In the genomic region with DNA sequence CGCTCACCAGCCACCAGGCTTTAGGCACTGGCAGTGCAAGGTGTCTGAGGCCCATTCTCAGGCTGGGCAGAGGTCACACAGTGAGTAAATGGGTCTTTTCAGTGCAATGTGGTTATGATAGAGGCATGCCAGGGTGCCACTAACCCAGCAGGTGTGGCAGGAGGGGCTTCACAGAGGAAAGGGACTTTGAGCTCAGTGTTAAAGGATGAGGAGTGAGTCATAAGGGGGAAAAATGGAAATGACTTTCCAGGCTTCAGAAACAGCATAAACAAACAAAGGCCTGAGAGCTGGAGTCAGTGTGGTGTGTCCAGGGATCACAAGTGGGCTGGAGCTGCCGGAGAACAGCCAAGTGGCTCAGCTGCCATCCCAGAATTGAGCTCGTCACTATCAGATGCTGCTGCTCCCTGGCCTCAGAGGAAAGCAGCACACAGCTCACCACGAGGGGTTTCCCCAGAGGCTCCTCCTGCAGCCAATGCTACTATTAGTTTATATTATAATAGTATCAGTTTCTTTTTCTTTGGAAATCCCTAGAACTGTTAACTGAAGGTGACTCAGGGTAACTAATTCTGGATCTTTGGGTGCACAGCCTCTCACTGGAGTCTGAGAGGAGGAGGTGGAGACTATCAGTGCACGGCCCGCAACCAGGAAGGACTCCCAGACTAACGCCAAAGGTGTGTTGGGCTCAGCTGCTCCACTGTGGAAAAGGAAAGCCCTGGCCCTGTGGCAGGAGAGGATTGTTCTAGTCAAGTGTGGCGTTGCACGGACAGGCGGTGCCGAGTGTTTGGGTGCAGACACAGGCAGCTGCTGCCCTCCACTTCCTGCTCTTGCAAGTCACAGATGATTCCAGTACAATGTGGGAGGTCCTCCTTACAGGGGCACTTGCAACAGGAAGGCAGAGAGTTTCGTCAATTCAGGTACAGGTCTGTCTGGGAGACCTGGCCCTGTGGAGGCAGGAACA, we compare ENCODE assay signal across 7 cellular contexts. TPM values are rescaled to one million over a fixed set of nuclear protein-coding genes. Genes with fewer than 3 reads are reported as not detected.
A peak's percentile ranks its signal among the peaks of the same experiment; 100 is the strongest.
DNase-seq lines count a peak whose midpoint lies in the region; ATAC-seq and TF ChIP-seq lines count a peak whose summit lies in the region.

No MANE protein-coding gene starts in this region.

- no peak for TF ChIP-seq POLR2A in Peyer's patch (IDR thresholded peaks at IDR 0.05)

- peak overlapping the region; percentile 20 for H2AFZ ChIP-seq in hepatocyte

- DNase-seq in Peyer's patch, result peak; percentile 37 to 78 (median 59)
- peak; percentile 29 for DNase-seq in activated naive CD8-positive, alpha-beta T cell treated with anti-CD3 and anti-CD28 coated beads, Interleukin-2, amount 50 U/mL, for 16 hours (ENCODE audit: low read depth, low spot score)
- DNase-seq in hepatocyte (ENCODE audit: low spot score), result peak; percentile 76
- DNase-seq in stimulated activated CD4-positive, alpha-beta T cell treated with anti-CD3 and anti-CD28 coated beads, Interleukin-12 subunit alpha, Interleukin-12 subunit beta, amount 100 ng/mL, for 24 hours (ENCODE audit: low read depth in 2 of 2), result peak; percentile 58 to 64
- DNase-seq in NCI-H2081 treated with DMSO at 0.1 percent for 48 hours (lab: John Stamatoyannopoulos, UW), result no peak

- 56% methylated on average over 12 of the region's 12 CpGs for whole genome bisulfite sequencing in hepatocyte (ENCODE audit: low lambda C conversion rate, missing lambda C conversion rate)

- H3K27me3 ChIP-seq in Peyer's patch, result no peaks in the 10 kb centered on the region
- H3K27me3 ChIP-seq in hepatocyte, result no peaks in the 10 kb centered on the region

- ATAC-seq in GM18858 (IDR thresholded peaks at IDR 0.05; ENCODE audit: unreplicated experiment), result peak; percentile 76
- peak; percentile 69 for ATAC-seq in HG02943 (IDR thresholded peaks at IDR 0.05; ENCODE audit: low read depth, unreplicated experiment)

- no peaks in the 10 kb centered on the region for H3K9me2 ChIP-seq in hepatocyte (replicated peaks; ENCODE audit: insufficient read depth)

- peaks cover 4 to 14% (median 9%) of the 10 kb centered on the region in 4 donors for H3K4me1 ChIP-seq in Peyer's patch
- peaks cover 16% of the 10 kb centered on the region for H3K4me1 ChIP-seq in hepatocyte (ENCODE audit: insufficient read depth)

- H3K36me3 ChIP-seq in Peyer's patch (peaks cover 0 to 3% (median 0%) of the 10 kb centered on the region in 3 donors), hepatocyte (replicated peaks; ENCODE audit: insufficient read depth, low read depth) (no peaks in the 10 kb centered on the region)

- H3K27ac ChIP-seq in Peyer's patch, result peak overlapping the region; percentile 26 to 74 (median 70)
- H3K27ac ChIP-seq in hepatocyte, result peak overlapping the region; percentile 85

- no peaks in the 10 kb centered on the region for H4K20me1 ChIP-seq in hepatocyte (ENCODE audit: insufficient read depth, poor library complexity, severe bottlenecking)

- H3K4me2 ChIP-seq in hepatocyte, result peak overlapping the region; percentile 51

- peak in 2 of 6 experiments; percentile 12 to 19 for TF ChIP-seq CTCF in Peyer's patch (IDR thresholded peaks at IDR 0.05)
- no peak for TF ChIP-seq CTCF in hepatocyte (IDR thresholded peaks at IDR 0.05; ENCODE audit: poor library complexity)

- H3K79me2 ChIP-seq in hepatocyte, result no peaks in the 10 kb centered on the region

- H3K4me3 ChIP-seq in Peyer's patch (no peak overlapping the region), hepatocyte (no peak overlapping the region)

- H3K9me3 ChIP-seq in Peyer's patch (no peaks in the 10 kb centered on the region), hepatocyte (ENCODE audit: low read depth) (no peaks in the 10 kb centered on the region)

RNA-seq across cellular contexts. Expression of gene DHRS12, which starts 39.5 kb away (rescaled TPM):
- 10 to 100 TPM in 3 of 4 donors, 1 to 10 TPM in 1; 8.1 to 21.7 (median 12.5) TPM for total RNA-seq in Peyer's patch
- total RNA-seq in hepatocyte, result 4.6 and 9.8 TPM in 2 replicates
- polyA plus RNA-seq in hepatocyte, result 13.5 and 19.3 TPM in 2 replicates
